7 cellular contexts compared by ENCODE assay signal in the genomic region with DNA sequence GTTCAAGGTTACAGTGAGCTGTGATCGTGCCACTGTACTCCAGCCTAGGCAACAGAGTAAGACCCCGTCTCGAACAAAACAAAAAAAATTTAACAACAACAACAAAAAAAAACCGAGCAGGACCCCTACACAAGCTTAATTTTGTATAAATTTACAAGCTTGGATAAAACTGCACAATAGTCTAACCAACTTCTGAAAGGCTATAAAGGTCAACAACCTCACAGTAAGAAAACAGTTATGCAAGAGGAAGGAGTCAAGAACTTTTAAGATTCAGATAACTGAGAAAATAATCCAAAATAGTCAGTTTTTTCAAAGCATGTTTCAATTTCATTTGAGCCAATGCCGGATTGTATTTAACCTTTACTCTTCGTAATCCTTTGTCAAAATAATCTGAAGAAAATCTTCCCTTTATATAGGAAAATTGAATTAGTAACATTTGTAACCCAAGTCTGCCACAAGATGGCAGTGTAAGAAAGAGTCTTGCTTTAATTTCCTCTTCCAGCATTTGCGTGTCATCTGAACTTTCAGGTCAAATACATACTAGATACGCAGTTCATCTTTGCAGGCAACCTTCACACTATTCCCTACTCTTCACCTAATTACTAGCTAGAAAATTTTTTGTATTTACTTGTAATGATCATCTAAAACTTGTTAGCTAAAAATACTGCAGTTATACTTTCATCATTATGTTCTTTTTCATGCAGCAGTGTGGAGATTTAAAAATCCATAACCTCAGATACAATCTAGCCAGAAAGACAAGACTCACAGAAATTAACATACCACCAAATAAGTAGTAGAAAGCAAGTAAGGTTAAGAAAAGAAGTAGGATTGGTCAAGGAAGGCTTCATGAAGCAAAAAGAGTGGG. TPM values are rescaled to one million over a fixed set of nuclear protein-coding genes. Genes with fewer than 3 reads are reported as not detected.
A peak's percentile ranks its signal among the peaks of the same experiment; 100 is the strongest.
DNase-seq lines count a peak whose midpoint lies in the region; ATAC-seq and TF ChIP-seq lines count a peak whose summit lies in the region.

No MANE protein-coding gene starts in this region.

- H3K4me1 Mint-ChIP-seq in WTC11: peaks cover 30% of the 10 kb centered on the region

- no peak overlapping the region for H3K27ac ChIP-seq in HEK293 (ENCODE audit: extremely low read depth, low read depth, low read length)

- H3K36me3 Mint-ChIP-seq in WTC11: peaks cover 63% of the 10 kb centered on the region

- H3K27ac Mint-ChIP-seq in WTC11: peak overlapping the region; percentile 3

- peaks cover 45 to 59% of the 10 kb centered on the region in 2 experiments for H3K36me3 ChIP-seq in HEK293 (ENCODE audit: control insufficient read depth in 2 of 2, insufficient read depth in 1 of 2, low read length in 2 of 2)

- no peaks in the 10 kb centered on the region for H3K27me3 Mint-ChIP-seq in WTC11 (ENCODE audit: low read depth)

- TF ChIP-seq CTCF in HEK293 (tag by site-specific recombination; IDR thresholded peaks at IDR 0.05) (0 out of 2 replicates have a peak, but pooled peaks have one; percentile 24), WTC11 (IDR thresholded peaks at IDR 0.05) (peak; percentile 56), fibroblast of the aortic adventitia (IDR thresholded peaks at IDR 0.05; ENCODE audit: insufficient read depth, low read length) (peak; percentile 57), omental fat pad (IDR thresholded peaks at IDR 0.05) (peak in 1 of 3 donors; percentile 13)

- H3K9me3 ChIP-seq in HEK293 (ENCODE audit: control insufficient read depth, insufficient read depth, low read depth, low read length): no peaks in the 10 kb centered on the region

- H3K4me1 ChIP-seq in HEK293 (ENCODE audit: control insufficient read depth, insufficient read depth, low read length): peaks cover 6% of the 10 kb centered on the region; the same call in 1 of the 2 replicates

- CTCF ChIA-PET in HEK293 (lab: Yijun Ruan, JAX): interaction anchor here (0.5 to 6.0 kb wide), 37 partner anchors 8 to 800 kb away, joined by 3 to 67 read pairs (median 4); a partner anchor contains a TSS
- CTCF ChIA-PET in WTC11 (lab: Charles Lee): interaction anchor here (0.7 to 1.8 kb wide), 7 partner anchors 11 to 292 kb away, joined by 3 to 13 read pairs (median 4); a partner anchor contains a TSS

- POLR2A ChIA-PET in HEK293 (lab: Yijun Ruan, JAX) (interaction anchor here (0.5 to 4.3 kb wide), 2 partner anchors 16 kb away, joined by 6 to 45 read pairs; a partner anchor contains a TSS), WTC11 (lab: Charles Lee) (interaction anchor here (1.0 to 3.4 kb wide), 3 partner anchors 10 to 16 kb away, joined by 5 to 34 read pairs (median 10); a partner anchor contains a TSS)

- no peak for ATAC-seq in WTC11
- ATAC-seq in omental fat pad (ENCODE audit: low FRiP score): peak; percentile 32

- no peaks in the 10 kb centered on the region for H3K9me3 Mint-ChIP-seq in WTC11

- no peak overlapping the region for H3K4me3 Mint-ChIP-seq in WTC11

- H3K4me3 ChIP-seq in HEK293 (ENCODE audit: low read depth, low read length): no peak overlapping the region
- no peak overlapping the region for H3K4me3 ChIP-seq in fibroblast of the aortic adventitia (ENCODE audit: low read depth, low read length)

- peak; percentile 69 for DNase-seq in EL
- DNase-seq in NCI-H2171 (lab: John Stamatoyannopoulos, UW): peak; percentile 83
- no peak for DNase-seq in WTC11 (ENCODE audit: low spot score)
- DNase-seq in fibroblast of the aortic adventitia (ENCODE audit: low read depth): peak; percentile 83
- DNase-seq in omental fat pad (ENCODE audit: low spot score): no peak
- DNase-seq in T-helper 9 cell: no peak

TF ChIP-seq in HEK293, 187 proteins besides CTCF, POLR2A, EP300 and RAD21 (continues in another document):
- no peak for TF ChIP-seq BCL11A (tag by site-specific recombination; IDR thresholded peaks at IDR 0.05; ENCODE audit: low read depth)
- peak; percentile 66 for TF ChIP-seq ZNF654 (tag by site-specific recombination; IDR thresholded peaks at IDR 0.05; ENCODE audit: low read depth)
- no peak for TF ChIP-seq ZNF324 (tag by site-specific recombination; IDR thresholded peaks at IDR 0.05)
- no peak for TF ChIP-seq SETDB1 (IDR thresholded peaks at IDR 0.05; ENCODE audit: insufficient read length, low read length)
- no peak for TF ChIP-seq ZNF214 (tag by site-specific recombination; IDR thresholded peaks at IDR 0.05; ENCODE audit: borderline replicate concordance)
- TF ChIP-seq, protein P1, sequence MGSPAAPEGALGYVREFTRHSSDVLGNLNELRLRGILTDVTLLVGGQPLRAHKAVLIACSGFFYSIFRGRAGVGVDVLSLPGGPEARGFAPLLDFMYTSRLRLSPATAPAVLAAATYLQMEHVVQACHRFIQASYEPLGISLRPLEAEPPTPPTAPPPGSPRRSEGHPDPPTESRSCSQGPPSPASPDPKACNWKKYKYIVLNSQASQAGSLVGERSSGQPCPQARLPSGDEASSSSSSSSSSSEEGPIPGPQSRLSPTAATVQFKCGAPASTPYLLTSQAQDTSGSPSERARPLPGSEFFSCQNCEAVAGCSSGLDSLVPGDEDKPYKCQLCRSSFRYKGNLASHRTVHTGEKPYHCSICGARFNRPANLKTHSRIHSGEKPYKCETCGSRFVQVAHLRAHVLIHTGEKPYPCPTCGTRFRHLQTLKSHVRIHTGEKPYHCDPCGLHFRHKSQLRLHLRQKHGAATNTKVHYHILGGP (tag by site-specific recombination; IDR thresholded peaks at IDR 0.05): no peak
- TF ChIP-seq SP7 (tag by site-specific recombination; IDR thresholded peaks at IDR 0.05): 0 out of 2 replicates have a peak, but pooled peaks have one; percentile 20
- TF ChIP-seq ZNF660 (tag by site-specific recombination; IDR thresholded peaks at IDR 0.05): 0 out of 2 replicates have a peak, but pooled peaks have one; percentile 37
- TF ChIP-seq ZNF350 (tag by site-specific recombination; IDR thresholded peaks at IDR 0.05): no peak
- no peak for TF ChIP-seq ZNF341 (tag by site-specific recombination; IDR thresholded peaks at IDR 0.05; ENCODE audit: low read depth)
- TF ChIP-seq ZNF560 (tag by site-specific recombination; IDR thresholded peaks at IDR 0.05; ENCODE audit: borderline replicate concordance): no peak
- TF ChIP-seq ZNF561 (tag by site-specific recombination; IDR thresholded peaks at IDR 0.05; ENCODE audit: borderline replicate concordance): no peak
- TF ChIP-seq ZBTB48 (tag by site-specific recombination; IDR thresholded peaks at IDR 0.05): no peak

TF ChIP-seq in WTC11, 78 proteins besides CTCF, POLR2A, EP300 and RAD21:
- TF ChIP-seq JUN (CRISPR knock-in tag; IDR thresholded peaks at IDR 0.05) (no peak), ZNF263 (CRISPR knock-in tag; IDR thresholded peaks at IDR 0.05; ENCODE audit: low read depth) (no peak), NFATC4 (CRISPR knock-in tag; IDR thresholded peaks at IDR 0.05) (no peak), GRHL2 (CRISPR knock-in tag; IDR thresholded peaks at IDR 0.05; ENCODE audit: insufficient replicate concordance, severe bottlenecking) (no peak), ETV6 (CRISPR knock-in tag; IDR thresholded peaks at IDR 0.05) (no peak), GTF2I (CRISPR knock-in tag; conservative IDR thresholded peaks at IDR 0.05) (no peak)
- TF ChIP-seq, protein P2, sequence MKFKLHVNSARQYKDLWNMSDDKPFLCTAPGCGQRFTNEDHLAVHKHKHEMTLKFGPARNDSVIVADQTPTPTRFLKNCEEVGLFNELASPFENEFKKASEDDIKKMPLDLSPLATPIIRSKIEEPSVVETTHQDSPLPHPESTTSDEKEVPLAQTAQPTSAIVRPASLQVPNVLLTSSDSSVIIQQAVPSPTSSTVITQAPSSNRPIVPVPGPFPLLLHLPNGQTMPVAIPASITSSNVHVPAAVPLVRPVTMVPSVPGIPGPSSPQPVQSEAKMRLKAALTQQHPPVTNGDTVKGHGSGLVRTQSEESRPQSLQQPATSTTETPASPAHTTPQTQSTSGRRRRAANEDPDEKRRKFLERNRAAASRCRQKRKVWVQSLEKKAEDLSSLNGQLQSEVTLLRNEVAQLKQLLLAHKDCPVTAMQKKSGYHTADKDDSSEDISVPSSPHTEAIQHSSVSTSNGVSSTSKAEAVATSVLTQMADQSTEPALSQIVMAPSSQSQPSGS (CRISPR knock-in tag; IDR thresholded peaks at IDR 0.05; ENCODE audit: borderline replicate concordance, low read depth): no peak
- TF ChIP-seq, protein P3, sequence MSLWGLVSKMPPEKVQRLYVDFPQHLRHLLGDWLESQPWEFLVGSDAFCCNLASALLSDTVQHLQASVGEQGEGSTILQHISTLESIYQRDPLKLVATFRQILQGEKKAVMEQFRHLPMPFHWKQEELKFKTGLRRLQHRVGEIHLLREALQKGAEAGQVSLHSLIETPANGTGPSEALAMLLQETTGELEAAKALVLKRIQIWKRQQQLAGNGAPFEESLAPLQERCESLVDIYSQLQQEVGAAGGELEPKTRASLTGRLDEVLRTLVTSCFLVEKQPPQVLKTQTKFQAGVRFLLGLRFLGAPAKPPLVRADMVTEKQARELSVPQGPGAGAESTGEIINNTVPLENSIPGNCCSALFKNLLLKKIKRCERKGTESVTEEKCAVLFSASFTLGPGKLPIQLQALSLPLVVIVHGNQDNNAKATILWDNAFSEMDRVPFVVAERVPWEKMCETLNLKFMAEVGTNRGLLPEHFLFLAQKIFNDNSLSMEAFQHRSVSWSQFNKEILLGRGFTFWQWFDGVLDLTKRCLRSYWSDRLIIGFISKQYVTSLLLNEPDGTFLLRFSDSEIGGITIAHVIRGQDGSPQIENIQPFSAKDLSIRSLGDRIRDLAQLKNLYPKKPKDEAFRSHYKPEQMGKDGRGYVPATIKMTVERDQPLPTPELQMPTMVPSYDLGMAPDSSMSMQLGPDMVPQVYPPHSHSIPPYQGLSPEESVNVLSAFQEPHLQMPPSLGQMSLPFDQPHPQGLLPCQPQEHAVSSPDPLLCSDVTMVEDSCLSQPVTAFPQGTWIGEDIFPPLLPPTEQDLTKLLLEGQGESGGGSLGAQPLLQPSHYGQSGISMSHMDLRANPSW (CRISPR knock-in tag; conservative IDR thresholded peaks at IDR 0.05; ENCODE audit: low read depth): no peak
- TF ChIP-seq, protein P4, sequence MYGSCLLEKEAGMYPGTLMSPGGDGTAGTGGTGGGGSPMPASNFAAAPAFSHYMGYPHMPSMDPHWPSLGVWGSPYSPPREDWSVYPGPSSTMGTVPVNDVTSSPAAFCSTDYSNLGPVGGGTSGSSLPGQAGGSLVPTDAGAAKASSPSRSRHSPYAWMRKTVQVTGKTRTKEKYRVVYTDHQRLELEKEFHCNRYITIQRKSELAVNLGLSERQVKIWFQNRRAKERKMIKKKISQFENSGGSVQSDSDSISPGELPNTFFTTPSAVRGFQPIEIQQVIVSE (CRISPR knock-in tag; IDR thresholded peaks at IDR 0.05; ENCODE audit: borderline replicate concordance): no peak

RNA-seq across cellular contexts. Expression of a gene that starts 5.8 kb away (rescaled TPM):
- total RNA-seq in WTC11 (2021): 149 to 155 TPM (median 151 TPM) in 3 replicates
- 24.4 and 38.6 TPM in 2 replicates for total RNA-seq in fibroblast of the aortic adventitia (ENCODE audit: low replicate concordance)
- total RNA-seq in omental fat pad: 10 to 100 TPM; 30.8 to 49.7 (median 36.8) TPM

RNA-seq across cellular contexts. Expression of a gene that starts 16.2 kb away (rescaled TPM):
- total RNA-seq in WTC11 (2021) (34.5 to 37.1 TPM (median 36.8 TPM) in 3 replicates), fibroblast of the aortic adventitia (ENCODE audit: low replicate concordance) (5.6 and 19.9 TPM in 2 replicates), omental fat pad (10 to 100 TPM in 1 of 4 donors, 1 to 10 TPM in 3; 4.3 to 12.9 (median 7.7) TPM)

RNA-seq across cellular contexts. Expression of a gene that starts 21.5 kb away (rescaled TPM):
- total RNA-seq in WTC11 (2021) (15.9 to 19.2 TPM (median 18.1 TPM) in 3 replicates), fibroblast of the aortic adventitia (ENCODE audit: low replicate concordance) (16.6 and 49.7 TPM in 2 replicates), omental fat pad (10 to 100 TPM in 2 of 4 donors, 1 to 10 TPM in 2; 7.4 to 12.6 (median 10.0) TPM)

Comparison
In these comparisons a context has a peak if more than half of its experiments do, and no peak if none do; other contexts are left out.
1. DNase-seq: peak in EL (single experiment), NCI-H2171 (single experiment) and fibroblast of the aortic adventitia (single experiment); none in WTC11 (single experiment), omental fat pad (single experiment) and T-helper 9 cell (single experiment).